Comparison of ENCODE assay signal across 1 cellular context in the genomic region with DNA sequence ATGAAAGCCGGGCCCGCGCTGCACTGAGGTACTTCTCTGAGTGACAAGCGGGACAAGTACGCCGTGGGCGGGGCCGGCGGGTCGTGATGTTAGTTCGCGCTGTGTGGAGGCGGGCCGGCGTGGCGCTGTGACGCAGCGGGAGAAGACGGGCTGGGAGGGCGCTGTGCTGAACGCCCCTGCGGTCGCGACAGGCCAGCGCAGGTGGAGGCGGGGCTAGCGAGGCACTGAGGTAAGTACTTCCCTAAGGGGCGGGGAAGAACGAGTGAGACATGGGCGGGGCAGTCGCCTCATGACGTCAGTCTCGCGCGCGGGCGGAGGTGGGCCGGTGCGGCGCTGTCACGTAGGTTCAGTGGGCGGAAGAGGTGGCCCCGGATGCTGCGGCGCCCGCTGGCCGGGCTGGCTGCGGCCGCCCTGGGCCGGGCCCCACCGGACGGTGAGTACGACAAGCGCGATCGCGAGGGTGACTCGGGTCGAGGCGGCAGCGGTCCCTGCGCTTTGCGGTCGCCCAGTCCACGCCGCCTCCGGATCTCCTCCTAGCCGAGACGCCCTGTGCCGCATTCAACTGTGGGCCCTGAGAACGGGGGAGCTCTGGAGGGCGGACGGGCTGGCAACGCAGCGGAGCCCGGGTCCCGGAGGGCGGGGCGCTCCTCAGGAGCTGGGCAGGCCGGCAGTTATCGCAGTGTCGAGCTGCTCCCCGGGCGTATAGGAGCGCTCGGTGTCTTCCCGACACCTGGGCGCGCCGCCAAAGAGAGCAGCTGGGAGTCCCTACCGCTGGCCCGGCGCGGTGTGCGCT.
TF ChIP-seq lines count a peak whose summit lies in the region.

A gene with protein sequence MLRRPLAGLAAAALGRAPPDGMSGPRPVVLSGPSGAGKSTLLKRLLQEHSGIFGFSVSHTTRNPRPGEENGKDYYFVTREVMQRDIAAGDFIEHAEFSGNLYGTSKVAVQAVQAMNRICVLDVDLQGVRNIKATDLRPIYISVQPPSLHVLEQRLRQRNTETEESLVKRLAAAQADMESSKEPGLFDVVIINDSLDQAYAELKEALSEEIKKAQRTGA (plus strand): TSS at position 349 of the 793 bp plus-strand sequence. CDS start 24 bp downstream, at position 373.

TF ChIP-seq in HepG2, 621 proteins besides CTCF, POLR2A, EP300 and RAD21 (continued from another document and continues in another):
- TF ChIP-seq, protein P1, sequence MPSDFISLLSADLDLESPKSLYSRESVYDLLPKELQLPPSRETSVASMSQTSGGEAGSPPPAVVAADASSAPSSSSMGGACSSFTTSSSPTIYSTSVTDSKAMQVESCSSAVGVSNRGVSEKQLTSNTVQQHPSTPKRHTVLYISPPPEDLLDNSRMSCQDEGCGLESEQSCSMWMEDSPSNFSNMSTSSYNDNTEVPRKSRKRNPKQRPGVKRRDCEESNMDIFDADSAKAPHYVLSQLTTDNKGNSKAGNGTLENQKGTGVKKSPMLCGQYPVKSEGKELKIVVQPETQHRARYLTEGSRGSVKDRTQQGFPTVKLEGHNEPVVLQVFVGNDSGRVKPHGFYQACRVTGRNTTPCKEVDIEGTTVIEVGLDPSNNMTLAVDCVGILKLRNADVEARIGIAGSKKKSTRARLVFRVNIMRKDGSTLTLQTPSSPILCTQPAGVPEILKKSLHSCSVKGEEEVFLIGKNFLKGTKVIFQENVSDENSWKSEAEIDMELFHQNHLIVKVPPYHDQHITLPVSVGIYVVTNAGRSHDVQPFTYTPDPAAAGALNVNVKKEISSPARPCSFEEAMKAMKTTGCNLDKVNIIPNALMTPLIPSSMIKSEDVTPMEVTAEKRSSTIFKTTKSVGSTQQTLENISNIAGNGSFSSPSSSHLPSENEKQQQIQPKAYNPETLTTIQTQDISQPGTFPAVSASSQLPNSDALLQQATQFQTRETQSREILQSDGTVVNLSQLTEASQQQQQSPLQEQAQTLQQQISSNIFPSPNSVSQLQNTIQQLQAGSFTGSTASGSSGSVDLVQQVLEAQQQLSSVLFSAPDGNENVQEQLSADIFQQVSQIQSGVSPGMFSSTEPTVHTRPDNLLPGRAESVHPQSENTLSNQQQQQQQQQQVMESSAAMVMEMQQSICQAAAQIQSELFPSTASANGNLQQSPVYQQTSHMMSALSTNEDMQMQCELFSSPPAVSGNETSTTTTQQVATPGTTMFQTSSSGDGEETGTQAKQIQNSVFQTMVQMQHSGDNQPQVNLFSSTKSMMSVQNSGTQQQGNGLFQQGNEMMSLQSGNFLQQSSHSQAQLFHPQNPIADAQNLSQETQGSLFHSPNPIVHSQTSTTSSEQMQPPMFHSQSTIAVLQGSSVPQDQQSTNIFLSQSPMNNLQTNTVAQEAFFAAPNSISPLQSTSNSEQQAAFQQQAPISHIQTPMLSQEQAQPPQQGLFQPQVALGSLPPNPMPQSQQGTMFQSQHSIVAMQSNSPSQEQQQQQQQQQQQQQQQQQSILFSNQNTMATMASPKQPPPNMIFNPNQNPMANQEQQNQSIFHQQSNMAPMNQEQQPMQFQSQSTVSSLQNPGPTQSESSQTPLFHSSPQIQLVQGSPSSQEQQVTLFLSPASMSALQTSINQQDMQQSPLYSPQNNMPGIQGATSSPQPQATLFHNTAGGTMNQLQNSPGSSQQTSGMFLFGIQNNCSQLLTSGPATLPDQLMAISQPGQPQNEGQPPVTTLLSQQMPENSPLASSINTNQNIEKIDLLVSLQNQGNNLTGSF (CRISPR knock-in tag; IDR thresholded peaks at IDR 0.05) = no peak
- TF ChIP-seq KAT7 (CRISPR knock-in tag; IDR thresholded peaks at IDR 0.05; ENCODE audit: borderline replicate concordance) (peak; percentile 44; the same call in 1 of the 2 replicates), ZNF644 (CRISPR knock-in tag; IDR thresholded peaks at IDR 0.05; ENCODE audit: low read depth) (no peak), HNRNPK (IDR thresholded peaks at IDR 0.05; ENCODE audit: low read depth, low read length, poor library complexity, severe bottlenecking) (no peak), ZNF878 (CRISPR knock-in tag; IDR thresholded peaks at IDR 0.05) (no peak), SNAPC2 (CRISPR knock-in tag; IDR thresholded peaks at IDR 0.05) (no peak), PLRG1 (conservative IDR thresholded peaks at IDR 0.05) (no peak), ZNF350 (CRISPR knock-in tag; IDR thresholded peaks at IDR 0.05; ENCODE audit: borderline replicate concordance, low read depth) (peak; percentile 49; the same call in 1 of the 2 replicates), ZFP90 (CRISPR knock-in tag; IDR thresholded peaks at IDR 0.05; ENCODE audit: borderline replicate concordance) (peak; percentile 65; the same call in 1 of the 2 replicates), KDM6A (CRISPR knock-in tag; IDR thresholded peaks at IDR 0.05; ENCODE audit: low read depth) (no peak), HNF4A (CRISPR knock-in tag; IDR thresholded peaks at IDR 0.05) (no peak), ZNF589 (CRISPR knock-in tag; conservative IDR thresholded peaks at IDR 0.05) (no peak), FOXO1 (CRISPR knock-in tag; IDR thresholded peaks at IDR 0.05) (peak; percentile 45; the same call in 1 of the 2 replicates), ZNF703 (CRISPR knock-in tag; IDR thresholded peaks at IDR 0.05; ENCODE audit: borderline replicate concordance) (no peak; the same call in 1 of the 2 replicates), GABPB1 (CRISPR knock-in tag; IDR thresholded peaks at IDR 0.05) (peak; percentile 94), ZNF670 (CRISPR knock-in tag; IDR thresholded peaks at IDR 0.05; ENCODE audit: borderline replicate concordance) (no peak; the same call in 1 of the 2 replicates), CEBPG (CRISPR knock-in tag; IDR thresholded peaks at IDR 0.05) (no peak), CENPX (CRISPR knock-in tag; IDR thresholded peaks at IDR 0.05) (no peak)
- TF ChIP-seq, protein P2, sequence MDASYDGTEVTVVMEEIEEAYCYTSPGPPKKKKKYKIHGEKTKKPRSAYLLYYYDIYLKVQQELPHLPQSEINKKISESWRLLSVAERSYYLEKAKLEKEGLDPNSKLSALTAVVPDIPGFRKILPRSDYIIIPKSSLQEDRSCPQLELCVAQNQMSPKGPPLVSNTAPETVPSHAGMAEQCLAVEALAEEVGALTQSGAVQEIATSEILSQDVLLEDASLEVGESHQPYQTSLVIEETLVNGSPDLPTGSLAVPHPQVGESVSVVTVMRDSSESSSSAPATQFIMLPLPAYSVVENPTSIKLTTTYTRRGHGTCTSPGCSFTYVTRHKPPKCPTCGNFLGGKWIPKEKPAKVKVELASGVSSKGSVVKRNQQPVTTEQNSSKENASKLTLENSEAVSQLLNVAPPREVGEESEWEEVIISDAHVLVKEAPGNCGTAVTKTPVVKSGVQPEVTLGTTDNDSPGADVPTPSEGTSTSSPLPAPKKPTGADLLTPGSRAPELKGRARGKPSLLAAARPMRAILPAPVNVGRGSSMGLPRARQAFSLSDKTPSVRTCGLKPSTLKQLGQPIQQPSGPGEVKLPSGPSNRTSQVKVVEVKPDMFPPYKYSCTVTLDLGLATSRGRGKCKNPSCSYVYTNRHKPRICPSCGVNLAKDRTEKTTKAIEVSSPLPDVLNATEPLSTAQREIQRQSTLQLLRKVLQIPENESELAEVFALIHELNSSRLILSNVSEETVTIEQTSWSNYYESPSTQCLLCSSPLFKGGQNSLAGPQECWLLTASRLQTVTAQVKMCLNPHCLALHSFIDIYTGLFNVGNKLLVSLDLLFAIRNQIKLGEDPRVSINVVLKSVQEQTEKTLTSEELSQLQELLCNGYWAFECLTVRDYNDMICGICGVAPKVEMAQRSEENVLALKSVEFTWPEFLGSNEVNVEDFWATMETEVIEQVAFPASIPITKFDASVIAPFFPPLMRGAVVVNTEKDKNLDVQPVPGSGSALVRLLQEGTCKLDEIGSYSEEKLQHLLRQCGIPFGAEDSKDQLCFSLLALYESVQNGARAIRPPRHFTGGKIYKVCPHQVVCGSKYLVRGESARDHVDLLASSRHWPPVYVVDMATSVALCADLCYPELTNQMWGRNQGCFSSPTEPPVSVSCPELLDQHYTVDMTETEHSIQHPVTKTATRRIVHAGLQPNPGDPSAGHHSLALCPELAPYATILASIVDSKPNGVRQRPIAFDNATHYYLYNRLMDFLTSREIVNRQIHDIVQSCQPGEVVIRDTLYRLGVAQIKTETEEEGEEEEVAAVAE (CRISPR knock-in tag; IDR thresholded peaks at IDR 0.05; ENCODE audit: borderline replicate concordance) = no peak
- TF ChIP-seq, protein P3, sequence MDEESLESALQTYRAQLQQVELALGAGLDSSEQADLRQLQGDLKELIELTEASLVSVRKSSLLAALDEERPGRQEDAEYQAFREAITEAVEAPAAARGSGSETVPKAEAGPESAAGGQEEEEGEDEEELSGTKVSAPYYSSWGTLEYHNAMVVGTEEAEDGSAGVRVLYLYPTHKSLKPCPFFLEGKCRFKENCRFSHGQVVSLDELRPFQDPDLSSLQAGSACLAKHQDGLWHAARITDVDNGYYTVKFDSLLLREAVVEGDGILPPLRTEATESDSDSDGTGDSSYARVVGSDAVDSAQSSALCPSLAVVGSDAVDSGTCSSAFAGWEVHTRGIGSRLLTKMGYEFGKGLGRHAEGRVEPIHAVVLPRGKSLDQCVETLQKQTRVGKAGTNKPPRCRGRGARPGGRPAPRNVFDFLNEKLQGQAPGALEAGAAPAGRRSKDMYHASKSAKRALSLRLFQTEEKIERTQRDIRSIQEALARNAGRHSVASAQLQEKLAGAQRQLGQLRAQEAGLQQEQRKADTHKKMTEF (CRISPR knock-in tag; IDR thresholded peaks at IDR 0.05) = peak; percentile 85
- TF ChIP-seq, protein P4, sequence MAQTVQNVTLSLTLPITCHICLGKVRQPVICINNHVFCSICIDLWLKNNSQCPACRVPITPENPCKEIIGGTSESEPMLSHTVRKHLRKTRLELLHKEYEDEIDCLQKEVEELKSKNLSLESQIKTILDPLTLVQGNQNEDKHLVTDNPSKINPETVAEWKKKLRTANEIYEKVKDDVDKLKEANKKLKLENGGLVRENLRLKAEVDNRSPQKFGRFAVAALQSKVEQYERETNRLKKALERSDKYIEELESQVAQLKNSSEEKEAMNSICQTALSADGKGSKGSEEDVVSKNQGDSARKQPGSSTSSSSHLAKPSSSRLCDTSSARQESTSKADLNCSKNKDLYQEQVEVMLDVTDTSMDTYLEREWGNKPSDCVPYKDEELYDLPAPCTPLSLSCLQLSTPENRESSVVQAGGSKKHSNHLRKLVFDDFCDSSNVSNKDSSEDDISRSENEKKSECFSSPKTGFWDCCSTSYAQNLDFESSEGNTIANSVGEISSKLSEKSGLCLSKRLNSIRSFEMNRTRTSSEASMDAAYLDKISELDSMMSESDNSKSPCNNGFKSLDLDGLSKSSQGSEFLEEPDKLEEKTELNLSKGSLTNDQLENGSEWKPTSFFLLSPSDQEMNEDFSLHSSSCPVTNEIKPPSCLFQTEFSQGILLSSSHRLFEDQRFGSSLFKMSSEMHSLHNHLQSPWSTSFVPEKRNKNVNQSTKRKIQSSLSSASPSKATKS (CRISPR knock-in tag; IDR thresholded peaks at IDR 0.05) = no peak; the same call in 1 of the 2 replicates
- TF ChIP-seq, protein P5, sequence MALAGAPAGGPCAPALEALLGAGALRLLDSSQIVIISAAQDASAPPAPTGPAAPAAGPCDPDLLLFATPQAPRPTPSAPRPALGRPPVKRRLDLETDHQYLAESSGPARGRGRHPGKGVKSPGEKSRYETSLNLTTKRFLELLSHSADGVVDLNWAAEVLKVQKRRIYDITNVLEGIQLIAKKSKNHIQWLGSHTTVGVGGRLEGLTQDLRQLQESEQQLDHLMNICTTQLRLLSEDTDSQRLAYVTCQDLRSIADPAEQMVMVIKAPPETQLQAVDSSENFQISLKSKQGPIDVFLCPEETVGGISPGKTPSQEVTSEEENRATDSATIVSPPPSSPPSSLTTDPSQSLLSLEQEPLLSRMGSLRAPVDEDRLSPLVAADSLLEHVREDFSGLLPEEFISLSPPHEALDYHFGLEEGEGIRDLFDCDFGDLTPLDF (CRISPR knock-in tag; IDR thresholded peaks at IDR 0.05) = peak; percentile 83; the same call in 1 of the 2 replicates
- TF ChIP-seq, protein P6, sequence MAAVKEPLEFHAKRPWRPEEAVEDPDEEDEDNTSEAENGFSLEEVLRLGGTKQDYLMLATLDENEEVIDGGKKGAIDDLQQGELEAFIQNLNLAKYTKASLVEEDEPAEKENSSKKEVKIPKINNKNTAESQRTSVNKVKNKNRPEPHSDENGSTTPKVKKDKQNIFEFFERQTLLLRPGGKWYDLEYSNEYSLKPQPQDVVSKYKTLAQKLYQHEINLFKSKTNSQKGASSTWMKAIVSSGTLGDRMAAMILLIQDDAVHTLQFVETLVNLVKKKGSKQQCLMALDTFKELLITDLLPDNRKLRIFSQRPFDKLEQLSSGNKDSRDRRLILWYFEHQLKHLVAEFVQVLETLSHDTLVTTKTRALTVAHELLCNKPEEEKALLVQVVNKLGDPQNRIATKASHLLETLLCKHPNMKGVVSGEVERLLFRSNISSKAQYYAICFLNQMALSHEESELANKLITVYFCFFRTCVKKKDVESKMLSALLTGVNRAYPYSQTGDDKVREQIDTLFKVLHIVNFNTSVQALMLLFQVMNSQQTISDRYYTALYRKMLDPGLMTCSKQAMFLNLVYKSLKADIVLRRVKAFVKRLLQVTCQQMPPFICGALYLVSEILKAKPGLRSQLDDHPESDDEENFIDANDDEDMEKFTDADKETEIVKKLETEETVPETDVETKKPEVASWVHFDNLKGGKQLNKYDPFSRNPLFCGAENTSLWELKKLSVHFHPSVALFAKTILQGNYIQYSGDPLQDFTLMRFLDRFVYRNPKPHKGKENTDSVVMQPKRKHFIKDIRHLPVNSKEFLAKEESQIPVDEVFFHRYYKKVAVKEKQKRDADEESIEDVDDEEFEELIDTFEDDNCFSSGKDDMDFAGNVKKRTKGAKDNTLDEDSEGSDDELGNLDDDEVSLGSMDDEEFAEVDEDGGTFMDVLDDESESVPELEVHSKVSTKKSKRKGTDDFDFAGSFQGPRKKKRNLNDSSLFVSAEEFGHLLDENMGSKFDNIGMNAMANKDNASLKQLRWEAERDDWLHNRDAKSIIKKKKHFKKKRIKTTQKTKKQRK (IDR thresholded peaks at IDR 0.05; ENCODE audit: low read length) = no peak
- TF ChIP-seq, protein P7, sequence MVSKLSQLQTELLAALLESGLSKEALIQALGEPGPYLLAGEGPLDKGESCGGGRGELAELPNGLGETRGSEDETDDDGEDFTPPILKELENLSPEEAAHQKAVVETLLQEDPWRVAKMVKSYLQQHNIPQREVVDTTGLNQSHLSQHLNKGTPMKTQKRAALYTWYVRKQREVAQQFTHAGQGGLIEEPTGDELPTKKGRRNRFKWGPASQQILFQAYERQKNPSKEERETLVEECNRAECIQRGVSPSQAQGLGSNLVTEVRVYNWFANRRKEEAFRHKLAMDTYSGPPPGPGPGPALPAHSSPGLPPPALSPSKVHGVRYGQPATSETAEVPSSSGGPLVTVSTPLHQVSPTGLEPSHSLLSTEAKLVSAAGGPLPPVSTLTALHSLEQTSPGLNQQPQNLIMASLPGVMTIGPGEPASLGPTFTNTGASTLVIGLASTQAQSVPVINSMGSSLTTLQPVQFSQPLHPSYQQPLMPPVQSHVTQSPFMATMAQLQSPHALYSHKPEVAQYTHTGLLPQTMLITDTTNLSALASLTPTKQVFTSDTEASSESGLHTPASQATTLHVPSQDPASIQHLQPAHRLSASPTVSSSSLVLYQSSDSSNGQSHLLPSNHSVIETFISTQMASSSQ (IDR thresholded peaks at IDR 0.05; ENCODE audit: low read depth) = no peak
- TF ChIP-seq, protein P7 (CRISPR knock-in tag; IDR thresholded peaks at IDR 0.05; ENCODE audit: borderline replicate concordance) = peak; percentile 82; the same call in 1 of the 2 replicates
